8 cellular contexts compared by ENCODE assay signal in the genomic region with DNA sequence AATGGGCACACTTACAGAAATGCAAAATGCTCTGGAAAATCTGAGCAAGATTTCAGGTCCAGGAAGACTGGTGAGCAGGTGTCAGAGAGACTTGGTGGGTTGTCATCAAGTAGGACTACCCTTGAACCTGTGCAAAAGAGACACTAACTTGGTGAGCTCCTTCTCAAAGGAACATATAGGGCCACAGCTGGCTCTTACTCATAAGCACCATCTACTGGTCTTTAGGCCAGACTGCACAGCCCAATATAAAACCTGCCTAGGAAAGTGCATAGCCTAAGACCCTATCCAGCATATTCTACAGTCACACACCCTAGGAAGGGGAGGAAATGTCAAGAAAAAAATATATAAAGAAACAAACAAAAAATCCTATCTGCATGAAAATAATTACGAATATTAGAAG. TPM values are rescaled to one million over a fixed set of nuclear protein-coding genes. Genes with fewer than 3 reads are reported as not detected.
DNase-seq lines count a peak whose midpoint lies in the region; ATAC-seq, FAIRE-seq and TF ChIP-seq lines count a peak whose summit lies in the region.

No MANE protein-coding gene starts in this region.

- TF ChIP-seq CTCF in left ventricle myocardium inferior (IDR thresholded peaks at IDR 0.05; ENCODE audit: borderline replicate concordance), result peak; percentile 68
- TF ChIP-seq CTCF in endothelial cell of umbilical vein (IDR thresholded peaks at IDR 0.05; ENCODE audit: extremely low read depth in 1 of 2, insufficient read depth in 1 of 2, low read depth in 1 of 2, low read length in 2 of 2), result peak; percentile 36 to 70
- TF ChIP-seq CTCF in pancreas (IDR thresholded peaks at IDR 0.05), result peak in 1 of 4 donors; percentile 8
- peak in 1 of 3 experiments; percentile 30 for TF ChIP-seq CTCF in esophagus muscularis mucosa (IDR thresholded peaks at IDR 0.05)

- H3K4me2 ChIP-seq in endothelial cell of umbilical vein (ENCODE audit: insufficient read depth, low read length), result no peak overlapping the region

- FAIRE-seq in endothelial cell of umbilical vein (lab: Jason Lieb, UNC), result peak; percentile 8
- FAIRE-seq in pancreas (lab: Jason Lieb, UNC), result no peak

- no peak overlapping the region for H3K9ac ChIP-seq in endothelial cell of umbilical vein (replicated peaks; ENCODE audit: extremely low read depth, insufficient read depth, low read length)

- no peaks in the 10 kb centered on the region for H3K9me1 ChIP-seq in endothelial cell of umbilical vein (replicated peaks; ENCODE audit: control insufficient read depth, extremely low read depth, insufficient read depth, low read length)

- DNase-seq in left ventricle myocardium inferior (no peak), left cardiac atrium (no peak), NCI-H69 (lab: John Stamatoyannopoulos, UW) (peak; percentile 39), endothelial cell of umbilical vein (ENCODE audit: low read depth, low spot score) (peak; percentile 53), pancreas (no peak), esophagus muscularis mucosa (ENCODE audit: extremely low spot score) (no peak), GDM1 (lab: John Stamatoyannopoulos, UW) (no peak)

- CTCF ChIA-PET in endothelial cell of umbilical vein (lab: Charles Lee), result interaction anchor here (0.6 to 2.4 kb wide), 32 partner anchors 9 to 941 kb away, joined by 3 to 22 read pairs (median 4); a partner anchor contains a TSS

- H3K27ac ChIP-seq in left ventricle myocardium inferior (replicated peaks) (no peak overlapping the region), endothelial cell of umbilical vein (ENCODE audit: insufficient read depth, low read depth, low read length) (no peak overlapping the region), pancreas (no peak overlapping the region), esophagus muscularis mucosa (replicated peaks in 1 of 4) (no peak overlapping the region)

- no peaks in the 10 kb centered on the region for H4K20me1 ChIP-seq in endothelial cell of umbilical vein (replicated peaks; ENCODE audit: control insufficient read depth, extremely low read depth, insufficient read depth, low read length)

- no peaks in the 10 kb centered on the region for H3K4me1 ChIP-seq in left ventricle myocardium inferior
- H3K4me1 ChIP-seq in endothelial cell of umbilical vein (ENCODE audit: control insufficient read depth, extremely low read depth, insufficient read depth, low read length), result no peaks in the 10 kb centered on the region
- no peaks in the 10 kb centered on the region for H3K4me1 ChIP-seq in pancreas
- H3K4me1 ChIP-seq in esophagus muscularis mucosa, result no peaks in the 10 kb centered on the region

- no peaks in the 10 kb centered on the region for H3K79me2 ChIP-seq in endothelial cell of umbilical vein (ENCODE audit: control insufficient read depth, insufficient read depth, low read length)

- intact Hi-C loops in left ventricle myocardium inferior (cut with micrococcal nuclease) (no loop called here), left cardiac atrium (cut with DNase I) (no loop called here), endothelial cell of umbilical vein (cut with micrococcal nuclease) (loop anchor here (2.0 to 5.0 kb wide), 3 partner anchors 227 to 529 kb away; no protein-coding TSS in a partner anchor), pancreas (cut with DNase I) (no loop called here), esophagus muscularis mucosa (cut with DNase I) (no loop called here)

- 20 to 34% methylated on average over 1 of the region's 1 CpG for WGBS in pancreas, 2 donors
- WGBS in esophagus muscularis mucosa, result 13% methylated on average over 1 of the region's 1 CpG

- POLR2A ChIA-PET in endothelial cell of umbilical vein (lab: Charles Lee), result no interaction called here

- no peak overlapping the region for H3K4me3 ChIP-seq in left ventricle myocardium inferior
- H3K4me3 ChIP-seq in endothelial cell of umbilical vein (replicated peaks in 1 of 3; ENCODE audit: insufficient read depth in 1 of 3, low read depth in 1 of 3, low read length in 3 of 3), result no peak overlapping the region
- no peak overlapping the region for H3K4me3 ChIP-seq in pancreas
- H3K4me3 ChIP-seq in esophagus muscularis mucosa, result no peak overlapping the region

- no peak overlapping the region for H2AFZ ChIP-seq in endothelial cell of umbilical vein (ENCODE audit: low read depth, low read length)

- H3K36me3 ChIP-seq in left ventricle myocardium inferior (no peaks in the 10 kb centered on the region), endothelial cell of umbilical vein (ENCODE audit: control insufficient read depth in 2 of 2, extremely low read depth in 1 of 2, insufficient read depth in 2 of 2, low read length in 2 of 2) (no peaks in the 10 kb centered on the region), pancreas (no peaks in the 10 kb centered on the region), esophagus muscularis mucosa (no peaks in the 10 kb centered on the region)

- TF ChIP-seq POLR2A in endothelial cell of umbilical vein (IDR thresholded peaks at IDR 0.05; ENCODE audit: low read depth, low read length) (no peak), esophagus muscularis mucosa (IDR thresholded peaks at IDR 0.05; ENCODE audit: low read depth) (no peak)

- ATAC-seq in left cardiac atrium, result no peak
- peak; percentile 69 for ATAC-seq in HG02642 (IDR thresholded peaks at IDR 0.05; ENCODE audit: poor library complexity, unreplicated experiment)
- ATAC-seq in pancreas, result peak in 3 of 4 donors; percentile 55 to 83 (median 63)

- no peak for TF ChIP-seq EP300 in esophagus muscularis mucosa (IDR thresholded peaks at IDR 0.05)

- dilution Hi-C loops in endothelial cell of umbilical vein (cut with MboI; ENCODE audit: extremely low pct_ligation_motif_present, low sequenced_read_pairs), result no loop called here

- H3K9me3 ChIP-seq in left ventricle myocardium inferior (replicated peaks), result peaks cover 16% of the 10 kb centered on the region
- H3K9me3 ChIP-seq in endothelial cell of umbilical vein (replicated peaks; ENCODE audit: control insufficient read depth, insufficient read depth, low read length), result no peaks in the 10 kb centered on the region
- no peaks in the 10 kb centered on the region for H3K9me3 ChIP-seq in pancreas
- H3K9me3 ChIP-seq in esophagus muscularis mucosa, result peaks cover 0 to 13% (median 5%) of the 10 kb centered on the region in 4 donors

- H3K27me3 ChIP-seq in left ventricle myocardium inferior (ENCODE audit: low read depth), result no peaks in the 10 kb centered on the region
- no peaks in the 10 kb centered on the region for H3K27me3 ChIP-seq in endothelial cell of umbilical vein (ENCODE audit: control insufficient read depth in 2 of 2, insufficient read depth in 2 of 2, low read length in 2 of 2)
- H3K27me3 ChIP-seq in pancreas, result no peaks in the 10 kb centered on the region
- peaks cover 0 to 7% (median 0%) of the 10 kb centered on the region in 4 donors for H3K27me3 ChIP-seq in esophagus muscularis mucosa

- BruUV-seq in endothelial cell of umbilical vein (replicated peaks; lab: Mats Ljungman, UMichigan), result no TSS peak

TF ChIP-seq in endothelial cell of umbilical vein, 7 proteins besides CTCF, POLR2A, EP300 and RAD21:
- TF ChIP-seq JUN (IDR thresholded peaks at IDR 0.05; ENCODE audit: borderline replicate concordance, insufficient read depth, insufficient read length, low read depth), result no peak
- TF ChIP-seq GATA2 (IDR thresholded peaks at IDR 0.05; ENCODE audit: insufficient read depth, insufficient read length, low read depth, low read length), result no peak
- no peak for TF ChIP-seq POLR2AphosphoS5 (IDR thresholded peaks at IDR 0.05; ENCODE audit: insufficient read depth, low read depth, low read length)
- TF ChIP-seq, protein P1, sequence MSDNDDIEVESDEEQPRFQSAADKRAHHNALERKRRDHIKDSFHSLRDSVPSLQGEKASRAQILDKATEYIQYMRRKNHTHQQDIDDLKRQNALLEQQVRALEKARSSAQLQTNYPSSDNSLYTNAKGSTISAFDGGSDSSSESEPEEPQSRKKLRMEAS (IDR thresholded peaks at IDR 0.05; ENCODE audit: insufficient read depth, insufficient read length), result no peak
- no peak for TF ChIP-seq FOS (IDR thresholded peaks at IDR 0.05; ENCODE audit: borderline replicate concordance, insufficient read depth, low read length)
- no peak for TF ChIP-seq EZH2 (IDR thresholded peaks at IDR 0.05; ENCODE audit: borderline replicate concordance, low read depth, low read length, severe bottlenecking)
- TF ChIP-seq MYC (IDR thresholded peaks at IDR 0.05; ENCODE audit: low read depth, low read length), result no peak

RNA-seq across cellular contexts. Expression of a gene that starts 18.2 kb away (rescaled TPM):
- not detected for total RNA-seq in left ventricle myocardium inferior
- total RNA-seq in left cardiac atrium, result not detected
- total RNA-seq in endothelial cell of umbilical vein, result not detected in 2 replicates
- not detected in 2 replicates for polyA plus RNA-seq in endothelial cell of umbilical vein
- polyA plus RNA-seq in endothelial cell of umbilical vein (2011; cell fraction: cytosol; rRNA removed), result not detected in 2 replicates
- not detected in 2 replicates for polyA plus RNA-seq in endothelial cell of umbilical vein (2011; cell fraction: nucleus; rRNA removed)
- polyA plus RNA-seq in endothelial cell of umbilical vein (2012), result not detected in 2 replicates
- not detected in 2 replicates for polyA minus RNA-seq in endothelial cell of umbilical vein
- polyA minus RNA-seq in endothelial cell of umbilical vein (2011; cell fraction: cytosol; rRNA and poly(A)+ RNA removed), result not detected
- not detected in 2 replicates for polyA minus RNA-seq in endothelial cell of umbilical vein (2011; cell fraction: nucleus; rRNA and poly(A)+ RNA removed)
- total RNA-seq in pancreas, result not detected
- polyA plus RNA-seq in pancreas, result not detected
- not detected for total RNA-seq in esophagus muscularis mucosa

RNA-seq across cellular contexts. Expression of a gene that starts 57.5 kb away (rescaled TPM):
- total RNA-seq in left ventricle myocardium inferior (not detected), left cardiac atrium (not detected), endothelial cell of umbilical vein (not detected in 2 replicates), pancreas (under 1 TPM in 1 of 6 donors, not detected in 5; 0.19 TPM), esophagus muscularis mucosa (not detected)
- polyA plus RNA-seq in endothelial cell of umbilical vein (not detected in 2 replicates), pancreas (under 1 TPM in 1 of 2 donors, not detected in 1; 0.72 TPM)
- polyA plus RNA-seq in endothelial cell of umbilical vein (2011; cell fraction: cytosol; rRNA removed), result not detected in 2 replicates
- not detected in 2 replicates for polyA plus RNA-seq in endothelial cell of umbilical vein (2011; cell fraction: nucleus; rRNA removed)
- polyA plus RNA-seq in endothelial cell of umbilical vein (2012), result not detected in 2 replicates
- polyA minus RNA-seq in endothelial cell of umbilical vein, result not detected in 2 replicates
- not detected for polyA minus RNA-seq in endothelial cell of umbilical vein (2011; cell fraction: cytosol; rRNA and poly(A)+ RNA removed)
- polyA minus RNA-seq in endothelial cell of umbilical vein (2011; cell fraction: nucleus; rRNA and poly(A)+ RNA removed), result not detected in 2 replicates

Comparison
In these comparisons a context has a peak if more than half of its experiments do, and no peak if none do; other contexts are left out.
1. DNase-seq: peak in NCI-H69 (single experiment) and endothelial cell of umbilical vein (single experiment); none in left ventricle myocardium inferior (single experiment), left cardiac atrium (single experiment), pancreas (0 of 6), esophagus muscularis mucosa (single experiment) and GDM1 (single experiment).
2. ATAC-seq: peak in HG02642 (single experiment) and pancreas (3 of 4); none in left cardiac atrium (0 of 2).